20 cellular contexts compared by ENCODE assay signal in the genomic region with DNA sequence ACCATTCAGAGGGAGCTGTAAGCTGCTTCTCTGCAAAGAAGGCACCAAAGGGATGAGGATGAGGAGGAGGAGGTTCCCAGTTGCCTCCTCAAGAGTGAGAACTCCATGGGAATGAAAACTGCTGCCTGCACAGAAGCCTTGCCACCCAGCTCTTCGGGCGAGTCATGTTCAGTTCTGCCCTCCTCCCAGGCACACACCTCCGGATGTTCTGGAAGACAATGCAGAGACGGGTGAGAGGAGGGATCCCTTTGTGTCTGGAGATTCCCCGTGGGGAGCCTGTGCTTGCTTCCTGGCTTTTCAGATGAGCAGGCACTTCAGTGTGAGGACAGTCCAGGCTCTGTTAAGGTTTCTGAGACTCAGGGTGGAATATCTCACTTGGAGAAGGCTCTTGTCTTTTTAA.
DNase-seq lines count a peak whose midpoint lies in the region; ATAC-seq, FAIRE-seq and TF ChIP-seq lines count a peak whose summit lies in the region.
"Had no signal": no experiment of that assay in that cellular context is flagged by ENCODE, and none has a peak within 500 bp of the region (broad histone marks: within the 10 kb centered on the region; RNA-seq: fewer than 3 reads in every experiment).

No MANE protein-coding gene starts in this region.

- H2AFZ ChIP-seq in ACC112 (ENCODE audit: low read length, unreplicated experiment), result peak overlapping the region; percentile 19
- H2AFZ ChIP-seq in Loucy (ENCODE audit: low read length), result 0 out of 2 replicates have a peak overlapping the region, but pooled peaks have one; percentile 0
- H2AFZ ChIP-seq in astrocyte (ENCODE audit: low read depth, low read length), result peak overlapping the region; percentile 64
- H2AFZ ChIP-seq in keratinocyte (ENCODE audit: control insufficient read depth, low read length), result peak overlapping the region; percentile 16

- no peak overlapping the region for H3K9ac ChIP-seq in Loucy (ENCODE audit: low read depth, low read length, poor library complexity, severe bottlenecking)
- no peak overlapping the region for H3K9ac ChIP-seq in astrocyte (ENCODE audit: low read length)
- H3K9ac ChIP-seq in keratinocyte (ENCODE audit: control insufficient read depth, extremely low read depth, insufficient read depth, low read length), result no peak overlapping the region

- TF ChIP-seq CTCF in Loucy (conservative IDR thresholded peaks at IDR 0.05; ENCODE audit: low read length), result no peak
- no peak for TF ChIP-seq CTCF in astrocyte (IDR thresholded peaks at IDR 0.05; ENCODE audit: insufficient read depth, low read depth, low read length)
- TF ChIP-seq CTCF in keratinocyte (optimal IDR thresholded peaks at IDR 0.05 in 1 of 3, IDR thresholded peaks at IDR 0.05 in 1 of 3, conservative IDR thresholded peaks at IDR 0.05 in 1 of 3; ENCODE audit: extremely low read depth in 1 of 3, insufficient read depth in 2 of 3, low read length in 3 of 3), result no peak

- H3K27ac Mint-ChIP-seq in astrocyte (ENCODE audit: unreplicated experiment), result peak overlapping the region; percentile 75
- no peak overlapping the region for H3K27ac Mint-ChIP-seq in stimulated activated effector memory CD8-positive, alpha-beta T cell treated with anti-CD3 and anti-CD28 coated beads, Interleukin-12 subunit alpha, Interleukin-12 subunit beta, amount 100 ng/mL, for 72 hours
- H3K27ac Mint-ChIP-seq in activated T-helper 17 cell treated with anti-CD3 and anti-CD28 coated beads, Interleukin-2, amount 50 U/mL, for 72 hours, result no peak overlapping the region
- H3K27ac Mint-ChIP-seq: activated T-helper 1 cell treated with anti-CD3 and anti-CD28 coated beads, Interleukin-12 subunit alpha, Interleukin-12 subunit beta, Interleukin-2, Interleukin-4 antibody, amounts not matched to agents 30 ng/mL and 10 ng/mL and 1 ng/mL, durations not matched to agents 14 hours and 24 hours and 36 hours; CD8-positive, alpha-beta memory T cell; naive B cell had no signal

- H3K4me2 ChIP-seq in Loucy (ENCODE audit: low read depth, low read length, poor library complexity, severe bottlenecking) (no peak overlapping the region), astrocyte (ENCODE audit: low read length) (peak overlapping the region; percentile 10), keratinocyte (ENCODE audit: control insufficient read depth, extremely low read depth, insufficient read depth, low read depth, low read length) (no peak overlapping the region)

- H3K4me1 ChIP-seq in ACC112 (ENCODE audit: control insufficient read depth, insufficient read depth, low read length, unreplicated experiment) (peaks cover 31% of the 10 kb centered on the region), Loucy (ENCODE audit: insufficient read depth, low read length, poor library complexity, severe bottlenecking) (peaks cover 11% of the 10 kb centered on the region), astrocyte (ENCODE audit: insufficient read depth, low read length) (peaks cover 26% of the 10 kb centered on the region), keratinocyte (ENCODE audit: control insufficient read depth, extremely low read depth, insufficient read depth, low read length) (peaks cover 22% of the 10 kb centered on the region)
- H3K4me1 ChIP-seq: esophagus muscularis mucosa, left ventricle myocardium inferior, SJCRH30, tibial nerve had no signal

- no peaks in the 10 kb centered on the region for H3K27me3 ChIP-seq in ACC112 (ENCODE audit: insufficient read depth, low read length)
- no peaks in the 10 kb centered on the region for H3K27me3 ChIP-seq in Loucy (ENCODE audit: insufficient read depth, low read length, poor library complexity, severe bottlenecking)
- no peaks in the 10 kb centered on the region for H3K27me3 ChIP-seq in astrocyte (ENCODE audit: insufficient read depth, low read length)
- H3K27me3 ChIP-seq in keratinocyte (ENCODE audit: control insufficient read depth, extremely low read depth, insufficient read depth, low read length), result no peaks in the 10 kb centered on the region
- H3K27me3 ChIP-seq: esophagus muscularis mucosa, SJCRH30, tibial nerve had no signal

- FAIRE-seq in astrocyte (lab: Jason Lieb, UNC) (no peak), keratinocyte (lab: Jason Lieb, UNC) (peak; percentile 36)
- FAIRE-seq: colon had no signal

- H3K27me3 Mint-ChIP-seq in astrocyte (ENCODE audit: low read depth, unreplicated experiment), result no peaks in the 10 kb centered on the region
- H3K27me3 Mint-ChIP-seq in activated T-helper 17 cell treated with anti-CD3 and anti-CD28 coated beads, Interleukin-2, amount 50 U/mL, for 72 hours, result no peaks in the 10 kb centered on the region
- H3K27me3 Mint-ChIP-seq: naive B cell had no signal

- peaks cover 14% of the 10 kb centered on the region for H3K9me3 Mint-ChIP-seq in astrocyte (ENCODE audit: unreplicated experiment)
- no peaks in the 10 kb centered on the region for H3K9me3 Mint-ChIP-seq in stimulated activated effector memory CD8-positive, alpha-beta T cell treated with anti-CD3 and anti-CD28 coated beads, Interleukin-12 subunit alpha, Interleukin-12 subunit beta, amount 100 ng/mL, for 72 hours
- no peaks in the 10 kb centered on the region for H3K9me3 Mint-ChIP-seq in activated T-helper 17 cell treated with anti-CD3 and anti-CD28 coated beads, Interleukin-2, amount 50 U/mL, for 72 hours
- H3K9me3 Mint-ChIP-seq: activated T-helper 1 cell treated with anti-CD3 and anti-CD28 coated beads, Interleukin-12 subunit alpha, Interleukin-12 subunit beta, Interleukin-2, Interleukin-4 antibody, amounts not matched to agents 30 ng/mL and 10 ng/mL and 1 ng/mL, durations not matched to agents 14 hours and 24 hours and 36 hours; CD8-positive, alpha-beta memory T cell had no signal

- H3K79me2 ChIP-seq in ACC112 (ENCODE audit: control insufficient read depth, insufficient read depth, low read length, unreplicated experiment) (no peaks in the 10 kb centered on the region), Loucy (ENCODE audit: insufficient read depth, low read length) (no peaks in the 10 kb centered on the region), astrocyte (ENCODE audit: insufficient read depth, low read length) (no peaks in the 10 kb centered on the region), keratinocyte (ENCODE audit: control insufficient read depth, insufficient read depth, low read length) (no peaks in the 10 kb centered on the region)

- H3K4me3 ChIP-seq in ACC112 (ENCODE audit: low read depth, low read length), result no peak overlapping the region
- no peak overlapping the region for H3K4me3 ChIP-seq in Loucy (ENCODE audit: low read length, poor library complexity, severe bottlenecking)
- no peak overlapping the region for H3K4me3 ChIP-seq in astrocyte (ENCODE audit: insufficient read depth, low read depth, low read length)
- no peak overlapping the region for H3K4me3 ChIP-seq in keratinocyte (ENCODE audit: control insufficient read depth in 2 of 3, extremely low read depth in 1 of 3, insufficient read depth in 2 of 3, low read depth in 1 of 3, low read length in 3 of 3)
- H3K4me3 ChIP-seq: esophagus muscularis mucosa, left ventricle myocardium inferior, SJCRH30, tibial nerve had no signal

- H4K20me1 ChIP-seq in Loucy (ENCODE audit: insufficient read depth, low read length, poor library complexity, severe bottlenecking) (no peaks in the 10 kb centered on the region), astrocyte (ENCODE audit: insufficient read depth, low read length) (no peaks in the 10 kb centered on the region), keratinocyte (ENCODE audit: control insufficient read depth, extremely low read depth, insufficient read depth, low read length) (no peaks in the 10 kb centered on the region)

- dilution Hi-C loops in keratinocyte (cut with MboI; ENCODE audit: extremely low pct_ligation_motif_present, low sequenced_read_pairs), result no loop called here

- DNase-seq in astrocyte (ENCODE audit: low read depth), result no peak
- DNase-seq in keratinocyte (ENCODE audit: low read depth, low spot score), result no peak
- no peak for DNase-seq in kidney glomerular epithelial cell (lab: John Stamatoyannopoulos, UW)
- DNase-seq in stimulated activated effector memory CD8-positive, alpha-beta T cell treated with anti-CD3 and anti-CD28 coated beads, Interleukin-12 subunit alpha, Interleukin-12 subunit beta, amount 100 ng/mL, for 72 hours (ENCODE audit: low spot score in 2 of 2), result no peak
- DNase-seq: amniotic stem cell; CD8-positive, alpha-beta memory T cell; left ventricle myocardium inferior; MM.1S; naive B cell; SJCRH30; stimulated activated CD4-positive, alpha-beta T cell treated with anti-CD3 and anti-CD28 coated beads, Interleukin-1b, Interleukin-23, amount 100 ng/mL, for 48 hours had no signal

- no peak for ATAC-seq in stimulated activated effector memory CD8-positive, alpha-beta T cell treated with anti-CD3 and anti-CD28 coated beads, Interleukin-12 subunit alpha, Interleukin-12 subunit beta, amount 100 ng/mL, for 72 hours
- ATAC-seq in activated T-helper 17 cell treated with anti-CD3 and anti-CD28 coated beads, Interleukin-2, amount 50 U/mL, for 72 hours (replicated peaks), result no peak
- no peak for ATAC-seq in GM19324 (IDR thresholded peaks at IDR 0.05; ENCODE audit: low FRiP score, unreplicated experiment)

- peaks cover 24% of the 10 kb centered on the region for H3K4me1 Mint-ChIP-seq in astrocyte (ENCODE audit: low read depth, unreplicated experiment)
- H3K4me1 Mint-ChIP-seq in stimulated activated effector memory CD8-positive, alpha-beta T cell treated with anti-CD3 and anti-CD28 coated beads, Interleukin-12 subunit alpha, Interleukin-12 subunit beta, amount 100 ng/mL, for 72 hours, result no peaks in the 10 kb centered on the region
- H3K4me1 Mint-ChIP-seq in activated T-helper 17 cell treated with anti-CD3 and anti-CD28 coated beads, Interleukin-2, amount 50 U/mL, for 72 hours, result no peaks in the 10 kb centered on the region
- H3K4me1 Mint-ChIP-seq: naive B cell had no signal

- H3K36me3 Mint-ChIP-seq in astrocyte (ENCODE audit: low read depth, unreplicated experiment), result no peaks in the 10 kb centered on the region
- H3K36me3 Mint-ChIP-seq in stimulated activated effector memory CD8-positive, alpha-beta T cell treated with anti-CD3 and anti-CD28 coated beads, Interleukin-12 subunit alpha, Interleukin-12 subunit beta, amount 100 ng/mL, for 72 hours, result no peaks in the 10 kb centered on the region
- no peaks in the 10 kb centered on the region for H3K36me3 Mint-ChIP-seq in activated T-helper 17 cell treated with anti-CD3 and anti-CD28 coated beads, Interleukin-2, amount 50 U/mL, for 72 hours (ENCODE audit: low read depth)
- H3K36me3 Mint-ChIP-seq: naive B cell had no signal

- H3K36me3 ChIP-seq in ACC112 (ENCODE audit: insufficient read depth, low read length) (no peaks in the 10 kb centered on the region), Loucy (ENCODE audit: insufficient read depth, low read length) (no peaks in the 10 kb centered on the region), astrocyte (ENCODE audit: insufficient read depth, low read length) (no peaks in the 10 kb centered on the region), keratinocyte (ENCODE audit: control insufficient read depth in 2 of 2, extremely low read depth in 1 of 2, insufficient read depth in 2 of 2, low read length in 2 of 2) (no peaks in the 10 kb centered on the region)
- H3K36me3 ChIP-seq: esophagus muscularis mucosa, left ventricle myocardium inferior, SJCRH30, tibial nerve had no signal

- no peaks in the 10 kb centered on the region for H3K9me1 ChIP-seq in keratinocyte (ENCODE audit: control insufficient read depth, extremely low read depth, insufficient read depth, low read length)

- H3F3A ChIP-seq in Loucy (ENCODE audit: low read depth), result no peaks in the 10 kb centered on the region

- H3K9me2 ChIP-seq in Loucy (replicated peaks; ENCODE audit: low read depth, low read length), result no peaks in the 10 kb centered on the region

- no peak overlapping the region for H3K4me3 Mint-ChIP-seq in astrocyte (ENCODE audit: unreplicated experiment)
- H3K4me3 Mint-ChIP-seq in stimulated activated effector memory CD8-positive, alpha-beta T cell treated with anti-CD3 and anti-CD28 coated beads, Interleukin-12 subunit alpha, Interleukin-12 subunit beta, amount 100 ng/mL, for 72 hours, result no peak overlapping the region
- no peak overlapping the region for H3K4me3 Mint-ChIP-seq in activated T-helper 17 cell treated with anti-CD3 and anti-CD28 coated beads, Interleukin-2, amount 50 U/mL, for 72 hours
- H3K4me3 Mint-ChIP-seq: activated T-helper 1 cell treated with anti-CD3 and anti-CD28 coated beads, Interleukin-12 subunit alpha, Interleukin-12 subunit beta, Interleukin-2, Interleukin-4 antibody, amounts not matched to agents 30 ng/mL and 10 ng/mL and 1 ng/mL, durations not matched to agents 14 hours and 24 hours and 36 hours; CD8-positive, alpha-beta memory T cell; naive B cell had no signal

- H3K9me3 ChIP-seq in Loucy (ENCODE audit: insufficient read depth, low read depth, low read length) (no peaks in the 10 kb centered on the region), astrocyte (ENCODE audit: insufficient read depth, low read depth, low read length) (no peaks in the 10 kb centered on the region), keratinocyte (ENCODE audit: control insufficient read depth, low read depth, low read length) (no peaks in the 10 kb centered on the region)
- H3K9me3 ChIP-seq: esophagus muscularis mucosa, left ventricle myocardium inferior, SJCRH30, tibial nerve had no signal

- no peak overlapping the region for H3K27ac ChIP-seq in ACC112 (ENCODE audit: low read depth, low read length)
- H3K27ac ChIP-seq in astrocyte (ENCODE audit: low read depth, low read length), result no peak overlapping the region
- H3K27ac ChIP-seq in keratinocyte (ENCODE audit: control insufficient read depth, insufficient read depth, low read length), result no peak overlapping the region
- H3K27ac ChIP-seq: esophagus muscularis mucosa, HL-60, left ventricle myocardium inferior, SJCRH30, tibial nerve had no signal

Comparison
In these comparisons a context has a peak if more than half of its experiments do, and no peak if none do; other contexts are left out.
1. H2AFZ ChIP-seq: peak in every context shown above with its lines; median percentile 64 in astrocyte; 19 in ACC112; 16 in keratinocyte; 0 in Loucy.